8 cellular contexts compared by ENCODE assay signal in genomic region chr3:44712455-44713075, GRCh38. TPM values are rescaled to one million over a fixed set of nuclear protein-coding genes. Genes with fewer than 3 reads are reported as not detected.
DNase-seq lines count a peak whose midpoint lies in the region; ATAC-seq and TF ChIP-seq lines count a peak whose summit lies in the region.

TSS of gene ZNF502 (plus strand) at chr3:44712660. CDS start at chr3:44720262, 7,602 bp downstream.

- peak; percentile 86 for ATAC-seq in activated T-cell treated with anti-CD3 and anti-CD28 coated beads, Interleukin-2, amount 50 U/mL, for 72 hours (replicated peaks in 1 of 2)

- peak within 1 kb of the TSS; percentile 65 to 83 for H3K27ac ChIP-seq in esophagus (ENCODE audit: low read depth in 2 of 2, low read length in 1 of 2)

- H3K27me3 ChIP-seq in esophagus (ENCODE audit: control insufficient read depth in 1 of 2, insufficient read depth in 2 of 2, low read length in 2 of 2), result no peaks in the 10 kb centered on the region

- peaks cover 13% of the 10 kb centered on the region for H3K4me1 Mint-ChIP-seq in activated T-cell treated with anti-CD3 and anti-CD28 coated beads, Interleukin-2, amount 50 U/mL, for 72 hours (ENCODE audit: low read depth)

- H3K27me3 Mint-ChIP-seq in activated T-cell treated with anti-CD3 and anti-CD28 coated beads, Interleukin-2, amount 50 U/mL, for 72 hours (ENCODE audit: low read depth), result no peaks in the 10 kb centered on the region

- H3K4me3 ChIP-seq in GM12875 (ENCODE audit: low read depth, low read length), result peak within 1 kb of the TSS; percentile 64
- H3K4me3 ChIP-seq in esophagus (ENCODE audit: low read depth in 1 of 2, low read length in 2 of 2), result peak within 1 kb of the TSS; percentile 79 to 81

- no peaks in the 10 kb centered on the region for H3K4me1 ChIP-seq in esophagus (ENCODE audit: control insufficient read depth in 2 of 2, insufficient read depth in 2 of 2, low read length in 1 of 2)

- H3K9me3 Mint-ChIP-seq in activated T-cell treated with anti-CD3 and anti-CD28 coated beads, Interleukin-2, amount 50 U/mL, for 72 hours, result peaks cover 17 to 23% of the 10 kb centered on the region in 2 donors

- no peaks in the 10 kb centered on the region for H3K36me3 ChIP-seq in esophagus (ENCODE audit: control insufficient read depth in 2 of 2, insufficient read depth in 2 of 2, low read length in 1 of 2)

- no peak for TF ChIP-seq CTCF in GM12875 (IDR thresholded peaks at IDR 0.05; ENCODE audit: borderline replicate concordance, insufficient read depth, low read depth, low read length)

- peak within 1 kb of the TSS; percentile 93 to 95 for H3K4me3 Mint-ChIP-seq in activated T-cell treated with anti-CD3 and anti-CD28 coated beads, Interleukin-2, amount 50 U/mL, for 72 hours

- peak; percentile 66 for DNase-seq in NCI-H69 (lab: John Stamatoyannopoulos, UW)
- peak; percentile 53 to 56 for DNase-seq in activated T-cell treated with anti-CD3 and anti-CD28 coated beads, Interleukin-2, amount 50 U/mL, for 72 hours
- peak; percentile 91 for DNase-seq in mucosa of gallbladder (ENCODE audit: low spot score)
- peak; percentile 19 to 37 for DNase-seq in stimulated activated CD8-positive, alpha-beta memory T cell treated with anti-CD3 and anti-CD28 coated beads, Interleukin-4, amount 100 ng/mL, for 1 hour (ENCODE audit: low read depth in 2 of 2, low spot score in 1 of 2)
- DNase-seq in UCSD-AML1 (lab: John Stamatoyannopoulos, UW; ENCODE audit: unreplicated experiment), result no peak
- DNase-seq in NAMALWA (ENCODE audit: low spot score), result no peak

- H3K9me3 ChIP-seq in esophagus (ENCODE audit: control insufficient read depth in 2 of 2, insufficient read depth in 1 of 2, low read depth in 1 of 2, low read length in 1 of 2), result peaks cover 0 to 7% of the 10 kb centered on the region in 2 donors

- H3K36me3 Mint-ChIP-seq in activated T-cell treated with anti-CD3 and anti-CD28 coated beads, Interleukin-2, amount 50 U/mL, for 72 hours (ENCODE audit: insufficient read depth in 2 of 2), result peaks cover 24 to 48% of the 10 kb centered on the region in 2 donors

- WGBS in esophagus, 2 donors, result 2% methylated on average over 35 to 36 of the region's 36 CpGs

- peak within 1 kb of the TSS; percentile 30 for H3K27ac Mint-ChIP-seq in activated T-cell treated with anti-CD3 and anti-CD28 coated beads, Interleukin-2, amount 50 U/mL, for 72 hours

RNA-seq across cellular contexts. Expression of gene ZNF502, which starts in this region (rescaled TPM):
- 1 to 10 TPM in 1 of 2 donors, under 1 TPM in 1; 1.00 to 2.3 TPM for total RNA-seq in activated T-cell treated with anti-CD3 and anti-CD28 coated beads, Interleukin-2, amount 50 U/mL, for 72 hours
- polyA plus RNA-seq in esophagus, result 1 to 10 TPM; 1.9 to 2.2 TPM
- 5.5 TPM for total RNA-seq in mucosa of gallbladder

Comparison
In these comparisons a context has a peak if more than half of its experiments do, and no peak if none do; other contexts are left out.
1. DNase-seq: peak in NCI-H69 (single experiment), activated T-cell treated with anti-CD3 and anti-CD28 coated beads, Interleukin-2, amount 50 U/mL, for 72 hours (2 of 2), mucosa of gallbladder (single experiment) and stimulated activated CD8-positive, alpha-beta memory T cell treated with anti-CD3 and anti-CD28 coated beads, Interleukin-4, amount 100 ng/mL, for 1 hour (2 of 2); none in UCSD-AML1 (single experiment) and NAMALWA (single experiment).